In genomic region chr9:73133921-73134407, GRCh38 we compare ENCODE assay signal across 1 cellular context.
TF ChIP-seq lines count a peak whose summit lies in the region.

No MANE protein-coding gene starts in this region.

TF ChIP-seq in GM23338, 12 proteins besides CTCF, POLR2A, EP300 and RAD21 (continued from another document):
- TF ChIP-seq ZNF462 (CRISPR knock-in tag; IDR thresholded peaks at IDR 0.05) = no peak
- no peak for TF ChIP-seq ZNF331 (CRISPR knock-in tag; IDR thresholded peaks at IDR 0.05; ENCODE audit: low read depth)
- TF ChIP-seq POLR2AphosphoS5 (IDR thresholded peaks at IDR 0.05; ENCODE audit: low read depth) = no peak
- TF ChIP-seq EZH2 (IDR thresholded peaks at IDR 0.05; ENCODE audit: low read depth, unreplicated experiment) = no peak
